1 cellular context compared by ENCODE assay signal in the genomic region with DNA sequence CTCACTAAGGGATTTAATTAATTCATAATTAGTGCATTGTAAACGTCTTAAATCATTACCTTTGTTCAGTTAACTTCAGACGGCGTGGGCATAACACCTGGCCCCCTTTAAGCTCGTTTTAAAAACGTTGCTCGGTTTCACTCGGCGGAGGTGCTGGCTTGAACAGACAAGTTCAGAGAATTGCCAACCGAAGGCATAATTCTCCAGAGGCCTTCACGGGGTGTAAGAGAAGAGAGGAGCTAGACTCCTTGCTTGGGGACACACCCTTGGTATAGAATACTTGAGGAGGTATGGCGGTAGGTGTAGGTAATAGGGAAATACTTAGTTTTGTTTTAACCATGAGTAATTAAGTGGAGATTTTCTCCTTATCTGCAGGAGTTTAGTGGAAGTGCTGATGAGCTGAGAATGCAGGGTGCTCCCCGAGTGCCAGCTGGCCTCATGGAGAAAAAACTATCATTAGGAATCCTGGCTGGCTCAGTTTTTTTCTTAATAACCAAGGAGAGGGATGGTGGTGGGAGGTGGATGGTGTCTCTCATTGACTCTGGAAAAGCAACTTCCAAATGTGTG.
TF ChIP-seq lines count a peak whose summit lies in the region.

No MANE protein-coding gene starts in this region.

TF ChIP-seq in GM12878, 131 proteins besides CTCF, POLR2A, EP300 and RAD21 (continued from another document):
- TF ChIP-seq ZNF24 (IDR thresholded peaks at IDR 0.05) (no peak), RB1 (IDR thresholded peaks at IDR 0.05; ENCODE audit: borderline replicate concordance) (no peak), KDM1A (IDR thresholded peaks at IDR 0.05; ENCODE audit: borderline replicate concordance) (no peak), CHD1 (IDR thresholded peaks at IDR 0.05; ENCODE audit: low read depth, low read length) (no peak)
- TF ChIP-seq, protein P1, sequence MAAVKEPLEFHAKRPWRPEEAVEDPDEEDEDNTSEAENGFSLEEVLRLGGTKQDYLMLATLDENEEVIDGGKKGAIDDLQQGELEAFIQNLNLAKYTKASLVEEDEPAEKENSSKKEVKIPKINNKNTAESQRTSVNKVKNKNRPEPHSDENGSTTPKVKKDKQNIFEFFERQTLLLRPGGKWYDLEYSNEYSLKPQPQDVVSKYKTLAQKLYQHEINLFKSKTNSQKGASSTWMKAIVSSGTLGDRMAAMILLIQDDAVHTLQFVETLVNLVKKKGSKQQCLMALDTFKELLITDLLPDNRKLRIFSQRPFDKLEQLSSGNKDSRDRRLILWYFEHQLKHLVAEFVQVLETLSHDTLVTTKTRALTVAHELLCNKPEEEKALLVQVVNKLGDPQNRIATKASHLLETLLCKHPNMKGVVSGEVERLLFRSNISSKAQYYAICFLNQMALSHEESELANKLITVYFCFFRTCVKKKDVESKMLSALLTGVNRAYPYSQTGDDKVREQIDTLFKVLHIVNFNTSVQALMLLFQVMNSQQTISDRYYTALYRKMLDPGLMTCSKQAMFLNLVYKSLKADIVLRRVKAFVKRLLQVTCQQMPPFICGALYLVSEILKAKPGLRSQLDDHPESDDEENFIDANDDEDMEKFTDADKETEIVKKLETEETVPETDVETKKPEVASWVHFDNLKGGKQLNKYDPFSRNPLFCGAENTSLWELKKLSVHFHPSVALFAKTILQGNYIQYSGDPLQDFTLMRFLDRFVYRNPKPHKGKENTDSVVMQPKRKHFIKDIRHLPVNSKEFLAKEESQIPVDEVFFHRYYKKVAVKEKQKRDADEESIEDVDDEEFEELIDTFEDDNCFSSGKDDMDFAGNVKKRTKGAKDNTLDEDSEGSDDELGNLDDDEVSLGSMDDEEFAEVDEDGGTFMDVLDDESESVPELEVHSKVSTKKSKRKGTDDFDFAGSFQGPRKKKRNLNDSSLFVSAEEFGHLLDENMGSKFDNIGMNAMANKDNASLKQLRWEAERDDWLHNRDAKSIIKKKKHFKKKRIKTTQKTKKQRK (IDR thresholded peaks at IDR 0.05; ENCODE audit: low read depth, low read length) = no peak
TF ChIP-seq in GM12878: peak in this region for 0.
